In genomic region chr19:19515764-19516519, GRCh38 we compare ENCODE assay signal across 1 cellular context.
A peak's percentile ranks its signal among the peaks of the same experiment; 100 is the strongest.
TF ChIP-seq lines count a peak whose summit lies in the region.

Gene NDUFA13, plus strand, starts transcription at chr19:19516225. Its CDS starts 14 bp downstream, at chr19:19516239.

TF ChIP-seq in HepG2, 621 proteins besides CTCF, POLR2A, EP300 and RAD21 (continued from another document):
- TF ChIP-seq ZBTB39 (CRISPR knock-in tag; IDR thresholded peaks at IDR 0.05) (no peak; the same call in 1 of the 2 replicates), ZFP62 (CRISPR knock-in tag; IDR thresholded peaks at IDR 0.05) (no peak), MLXIP (CRISPR knock-in tag; IDR thresholded peaks at IDR 0.05; ENCODE audit: borderline replicate concordance) (peak; percentile 37; the same call in 1 of the 2 replicates), TFDP1 (CRISPR knock-in tag; IDR thresholded peaks at IDR 0.05; ENCODE audit: borderline replicate concordance) (peak; percentile 86), POGZ (CRISPR knock-in tag; IDR thresholded peaks at IDR 0.05) (peak; percentile 73), MLLT10 (CRISPR knock-in tag; IDR thresholded peaks at IDR 0.05) (no peak), PRPF4 (IDR thresholded peaks at IDR 0.05; ENCODE audit: low read depth, low read length, poor library complexity, severe bottlenecking) (no peak), ZNF614 (CRISPR knock-in tag; IDR thresholded peaks at IDR 0.05; ENCODE audit: borderline replicate concordance) (peak; percentile 63; the same call in 1 of the 2 replicates), ARID3A (IDR thresholded peaks at IDR 0.05; ENCODE audit: low read depth, low read length) (no peak), NR2F6 (IDR thresholded peaks at IDR 0.05) (no peak), NR2F6 (CRISPR knock-in tag; IDR thresholded peaks at IDR 0.05) (peak; percentile 56; the same call in 1 of the 2 replicates), ZNF747 (CRISPR knock-in tag; IDR thresholded peaks at IDR 0.05; ENCODE audit: borderline replicate concordance) (peak; percentile 77; the same call in 1 of the 2 replicates)
